In the genomic region with DNA sequence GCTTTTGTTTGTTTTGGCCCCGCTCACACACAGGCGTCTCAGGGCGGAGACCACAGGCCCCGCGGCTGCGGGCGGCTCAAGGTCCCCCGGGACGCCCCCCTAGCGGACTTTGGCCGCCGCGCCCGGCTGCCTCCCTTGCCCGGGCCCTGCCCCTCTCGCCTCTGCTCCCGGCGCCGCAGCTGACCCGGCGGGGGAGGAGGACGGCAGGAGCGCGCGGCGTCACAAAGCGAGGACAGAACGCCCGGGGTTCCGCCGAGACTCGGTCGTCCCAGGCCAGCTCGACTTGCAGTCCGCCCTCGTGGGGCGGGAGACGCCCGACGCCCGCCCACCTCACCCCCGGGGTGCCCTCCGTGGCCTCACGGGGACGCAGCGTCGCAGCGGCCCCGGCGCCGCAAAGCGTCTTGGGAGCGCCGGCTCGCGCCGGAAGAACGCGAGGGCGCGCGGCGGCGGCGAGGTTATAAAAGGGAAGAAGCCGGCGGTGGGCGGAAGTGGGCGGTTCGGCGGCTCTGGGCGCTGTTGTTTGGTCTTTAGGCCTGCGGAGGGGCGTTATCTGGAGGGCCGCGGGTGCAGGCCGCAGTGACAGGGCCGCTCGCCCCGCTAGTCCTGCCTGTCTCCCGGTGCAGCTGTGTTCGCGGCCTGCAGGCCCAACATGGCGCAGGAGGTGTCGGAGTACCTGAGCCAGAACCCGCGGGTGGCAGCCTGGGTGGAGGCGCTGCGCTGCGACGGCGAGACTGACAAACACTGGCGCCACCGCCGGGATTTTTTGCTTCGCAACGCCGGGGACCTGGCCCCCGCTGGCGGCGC, we compare ENCODE assay signal across 8 cellular contexts. TPM values are rescaled to one million over a fixed set of nuclear protein-coding genes. Genes with fewer than 3 reads are reported as not detected.
DNase-seq lines count a peak whose midpoint lies in the region; ATAC-seq and TF ChIP-seq lines count a peak whose summit lies in the region.

A gene with protein sequence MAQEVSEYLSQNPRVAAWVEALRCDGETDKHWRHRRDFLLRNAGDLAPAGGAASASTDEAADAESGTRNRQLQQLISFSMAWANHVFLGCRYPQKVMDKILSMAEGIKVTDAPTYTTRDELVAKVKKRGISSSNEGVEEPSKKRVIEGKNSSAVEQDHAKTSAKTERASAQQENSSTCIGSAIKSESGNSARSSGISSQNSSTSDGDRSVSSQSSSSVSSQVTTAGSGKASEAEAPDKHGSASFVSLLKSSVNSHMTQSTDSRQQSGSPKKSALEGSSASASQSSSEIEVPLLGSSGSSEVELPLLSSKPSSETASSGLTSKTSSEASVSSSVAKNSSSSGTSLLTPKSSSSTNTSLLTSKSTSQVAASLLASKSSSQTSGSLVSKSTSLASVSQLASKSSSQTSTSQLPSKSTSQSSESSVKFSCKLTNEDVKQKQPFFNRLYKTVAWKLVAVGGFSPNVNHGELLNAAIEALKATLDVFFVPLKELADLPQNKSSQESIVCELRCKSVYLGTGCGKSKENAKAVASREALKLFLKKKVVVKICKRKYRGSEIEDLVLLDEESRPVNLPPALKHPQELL (plus strand): TSS at position 488 of the 804 bp plus-strand sequence. CDS start 162 bp downstream, at position 650.

- peak within 1 kb of the TSS; percentile 97 for H3K4me3 Mint-ChIP-seq in activated CD4-positive, alpha-beta T cell treated with anti-CD3 and anti-CD28 coated beads for 36 hours
- H3K4me3 Mint-ChIP-seq in chondrocyte (ENCODE audit: unreplicated experiment) = peak within 1 kb of the TSS; percentile 97

- peak; percentile 85 for ATAC-seq in HG03457 (IDR thresholded peaks at IDR 0.05; ENCODE audit: unreplicated experiment)
- ATAC-seq in activated CD4-positive, alpha-beta T cell treated with anti-CD3 and anti-CD28 coated beads for 36 hours = peak; percentile 87

- H3K36me3 ChIP-seq in BLaER1 = peaks cover 35% of the 10 kb centered on the region

- POLR2A ChIA-PET in activated CD4-positive, alpha-beta T cell treated with anti-CD3 and anti-CD28 coated beads for 36 hours (lab: Charles Lee) = interaction anchor here (0.8 to 2.1 kb wide), 3 partner anchors 10 to 61 kb away, joined by 3 to 6 read pairs (median 4); no protein-coding TSS in a partner anchor

- intact Hi-C loops in activated CD4-positive, alpha-beta T cell treated with anti-CD3 and anti-CD28 coated beads for 36 hours (cut with DNase I, micrococcal nuclease) = loop anchor here (1.0 to 10.0 kb wide), 11 partner anchors 37 to 1950 kb away; a partner anchor contains a TSS

- peak within 1 kb of the TSS; percentile 97 for H3K4me2 ChIP-seq in BLaER1

- peak; percentile 81 for DNase-seq in GM19240 (ENCODE audit: insufficient read length, low spot score)
- DNase-seq in NCI-H524 (lab: John Stamatoyannopoulos, UW) = peak; percentile 72 to 82
- DNase-seq in activated CD4-positive, alpha-beta T cell treated with anti-CD3 and anti-CD28 coated beads for 36 hours = peak; percentile 95
- DNase-seq in chondrocyte (ENCODE audit: low spot score) = peak; percentile 95
- DNase-seq in kidney glomerular epithelial cell (lab: John Stamatoyannopoulos, UW) = peak; percentile 83
- DNase-seq in stimulated activated CD4-positive, alpha-beta T cell treated with anti-CD3 and anti-CD28 coated beads, Interleukin-1b, Interleukin-23, amount 100 ng/mL, for 1 hour (ENCODE audit: low read depth in 2 of 2) = peak; percentile 85 to 88

- peaks cover 41% of the 10 kb centered on the region for H3K4me1 Mint-ChIP-seq in activated CD4-positive, alpha-beta T cell treated with anti-CD3 and anti-CD28 coated beads for 36 hours
- peaks cover 34% of the 10 kb centered on the region for H3K4me1 Mint-ChIP-seq in chondrocyte (ENCODE audit: low read depth)

- H3K9me3 ChIP-seq in BLaER1 = no peaks in the 10 kb centered on the region

- peaks cover 46% of the 10 kb centered on the region for H3K4me1 ChIP-seq in BLaER1

- no peaks in the 10 kb centered on the region for H3K9me3 Mint-ChIP-seq in activated CD4-positive, alpha-beta T cell treated with anti-CD3 and anti-CD28 coated beads for 36 hours (ENCODE audit: low read depth)
- H3K9me3 Mint-ChIP-seq in chondrocyte (ENCODE audit: low read depth) = no peaks in the 10 kb centered on the region

- peak; percentile 36 for TF ChIP-seq CTCF in chondrocyte (IDR thresholded peaks at IDR 0.05)

- H3K27ac ChIP-seq in BLaER1 = peak within 1 kb of the TSS; percentile 99

- peak within 1 kb of the TSS; percentile 97 for H3K27ac Mint-ChIP-seq in activated CD4-positive, alpha-beta T cell treated with anti-CD3 and anti-CD28 coated beads for 36 hours
- peak within 1 kb of the TSS; percentile 95 for H3K27ac Mint-ChIP-seq in chondrocyte (ENCODE audit: unreplicated experiment)

- peak within 1 kb of the TSS; percentile 93 for H3K4me3 ChIP-seq in BLaER1

- CTCF ChIA-PET in activated CD4-positive, alpha-beta T cell treated with anti-CD3 and anti-CD28 coated beads for 36 hours (lab: Charles Lee) = interaction anchor here (0.7 to 1.8 kb wide), 5 partner anchors 9 to 1124 kb away, joined by 3 to 8 read pairs (median 4); no protein-coding TSS in a partner anchor

- peak within 1 kb of the TSS; percentile 98 for H3K9ac ChIP-seq in BLaER1

- peaks cover 46% of the 10 kb centered on the region for H4K20me1 ChIP-seq in BLaER1

- peaks cover 35% of the 10 kb centered on the region for H3K36me3 Mint-ChIP-seq in activated CD4-positive, alpha-beta T cell treated with anti-CD3 and anti-CD28 coated beads for 36 hours (ENCODE audit: low read depth)
- peaks cover 16% of the 10 kb centered on the region for H3K36me3 Mint-ChIP-seq in chondrocyte (ENCODE audit: low read depth)

- H3K27me3 Mint-ChIP-seq in activated CD4-positive, alpha-beta T cell treated with anti-CD3 and anti-CD28 coated beads for 36 hours = no peaks in the 10 kb centered on the region
- H3K27me3 Mint-ChIP-seq in chondrocyte (ENCODE audit: low read depth) = no peaks in the 10 kb centered on the region

- no peaks in the 10 kb centered on the region for H3K27me3 ChIP-seq in BLaER1

RNA-seq across cellular contexts. Expression of the gene that starts here (rescaled TPM):
- total RNA-seq in activated CD4-positive, alpha-beta T cell treated with anti-CD3 and anti-CD28 coated beads for 36 hours = 10 to 100 TPM; 19.4 to 22.8 TPM
- total RNA-seq in chondrocyte = 9.4 to 11.8 TPM (median 10.7 TPM) in 3 replicates

Comparison
In these comparisons a context has a peak if more than half of its experiments do, and no peak if none do; other contexts are left out.
1. Peak in every context shown above with its lines: DNase-seq, ATAC-seq, H3K4me3 ChIP-seq and H3K27ac ChIP-seq.